ENCODE assay signal across 13 cellular contexts in genomic region chr18:8424917-8425725, GRCh38.
DNase-seq lines count a peak whose midpoint lies in the region; ATAC-seq and TF ChIP-seq lines count a peak whose summit lies in the region.
"Had no signal": no experiment of that assay in that cellular context is flagged by ENCODE, and none has a peak within 500 bp of the region (broad histone marks: within the 10 kb centered on the region; RNA-seq: fewer than 3 reads in every experiment).

No MANE protein-coding gene starts in this region.

- no peaks in the 10 kb centered on the region for H3K36me3 Mint-ChIP-seq in activated CD4-positive, alpha-beta T cell treated with anti-CD3 and anti-CD28 coated beads, Interleukin-2, amount 10 ng/mL, durations not matched to agents 7 days and 5 days (ENCODE audit: low read depth)
- no peaks in the 10 kb centered on the region for H3K36me3 Mint-ChIP-seq in activated naive CD4-positive, alpha-beta T cell treated with anti-CD3 and anti-CD28 coated beads, Interleukin-2, amount 50 U/mL, for 72 hours
- H3K36me3 Mint-ChIP-seq: stimulated activated naive B cell treated with anti-CD40 and anti-IgM and Interleukin-4, amounts not matched to agents 10 μg/mL and 1 μg/mL and 100 μg/mL, for 72 hours had no signal

- H3K27ac ChIP-seq in A673 (ENCODE audit: low read depth, low read length, poor library complexity, severe bottlenecking) = no peak overlapping the region
- H3K27ac ChIP-seq: gastrocnemius medialis had no signal

- CTCF ChIA-PET in A673 (lab: Charles Lee) = no interaction called here
- CTCF ChIA-PET in activated CD4-positive, alpha-beta T cell treated with anti-CD3 and anti-CD28 coated beads, Interleukin-2, amount 10 ng/mL, durations not matched to agents 7 days and 5 days (lab: Charles Lee) = no interaction called here

- no peaks in the 10 kb centered on the region for H3K27me3 Mint-ChIP-seq in activated CD4-positive, alpha-beta T cell treated with anti-CD3 and anti-CD28 coated beads, Interleukin-2, amount 10 ng/mL, durations not matched to agents 7 days and 5 days
- H3K27me3 Mint-ChIP-seq: stimulated activated naive B cell treated with anti-CD40 and anti-IgM and Interleukin-4, amounts not matched to agents 10 μg/mL and 1 μg/mL and 100 μg/mL, for 72 hours had no signal

- TF ChIP-seq CTCF in A673 (conservative IDR thresholded peaks at IDR 0.05; ENCODE audit: low read depth, low read length) = no peak
- TF ChIP-seq CTCF in fibroblast of villous mesenchyme (IDR thresholded peaks at IDR 0.05; ENCODE audit: insufficient read depth, low read depth, low read length) = no peak
- TF ChIP-seq CTCF in mucosa of descending colon (IDR thresholded peaks at IDR 0.05) = no peak

- DNase-seq in A673 (ENCODE audit: low spot score) (peak; percentile 31), HK-2 (ENCODE audit: unreplicated experiment) (peak; percentile 77), SW480 (ENCODE audit: low spot score) (peak; percentile 82), fibroblast of villous mesenchyme (ENCODE audit: low read depth) (peak; percentile 34), hippocampal formation (lab: John Stamatoyannopoulos, UW) (no peak), mucosa of descending colon (no peak)
- no peak for DNase-seq in activated CD4-positive, alpha-beta T cell treated with anti-CD3 and anti-CD28 coated beads, Interleukin-2, amount 10 ng/mL, durations not matched to agents 7 days and 5 days
- DNase-seq in activated naive CD4-positive, alpha-beta T cell treated with anti-CD3 and anti-CD28 coated beads, Interleukin-2, amount 50 U/mL, for 72 hours (ENCODE audit: low spot score in 2 of 2) = no peak
- DNase-seq: activated CD4-positive, alpha-beta T cell treated with anti-CD3 and anti-CD28 coated beads, Interleukin-2, amount 50 U/mL, for 48 hours; amygdala; gastrocnemius medialis; NCI-H1092 treated with DMSO at 0.1 percent for 48 hours; stimulated activated naive B cell treated with anti-CD40 and anti-IgM and Interleukin-4, amounts not matched to agents 10 μg/mL and 1 μg/mL and 100 μg/mL, for 72 hours had no signal

- no peak overlapping the region for H3K4me3 Mint-ChIP-seq in activated CD4-positive, alpha-beta T cell treated with anti-CD3 and anti-CD28 coated beads, Interleukin-2, amount 10 ng/mL, durations not matched to agents 7 days and 5 days
- H3K4me3 Mint-ChIP-seq: stimulated activated naive B cell treated with anti-CD40 and anti-IgM and Interleukin-4, amounts not matched to agents 10 μg/mL and 1 μg/mL and 100 μg/mL, for 72 hours had no signal

- H3K4me3 ChIP-seq in A673 (ENCODE audit: low read depth, low read length, poor library complexity, severe bottlenecking) (no peak overlapping the region), fibroblast of villous mesenchyme (ENCODE audit: low read depth, low read length) (no peak overlapping the region), mucosa of descending colon (no peak overlapping the region)
- H3K4me3 ChIP-seq: gastrocnemius medialis had no signal

- no peaks in the 10 kb centered on the region for H3K9me3 Mint-ChIP-seq in activated CD4-positive, alpha-beta T cell treated with anti-CD3 and anti-CD28 coated beads, Interleukin-2, amount 10 ng/mL, durations not matched to agents 7 days and 5 days
- no peaks in the 10 kb centered on the region for H3K9me3 Mint-ChIP-seq in activated naive CD4-positive, alpha-beta T cell treated with anti-CD3 and anti-CD28 coated beads, Interleukin-2, amount 50 U/mL, for 72 hours

- H3K4me1 ChIP-seq in A673 (ENCODE audit: insufficient read depth, low read length, poor library complexity, severe bottlenecking) = no peaks in the 10 kb centered on the region
- no peaks in the 10 kb centered on the region for H3K4me1 ChIP-seq in mucosa of descending colon (ENCODE audit: low read depth)
- H3K4me1 ChIP-seq: gastrocnemius medialis had no signal

- H3K9me3 ChIP-seq in A673 (ENCODE audit: low read depth, low read length, poor library complexity, severe bottlenecking) (peaks cover 3% of the 10 kb centered on the region), mucosa of descending colon (no peaks in the 10 kb centered on the region)
- H3K9me3 ChIP-seq: gastrocnemius medialis had no signal

- POLR2A ChIA-PET in A673 (lab: Charles Lee; ENCODE audit: low non-redundant PET) = interaction anchor here (0.6 kb wide), 1 partner anchor 269 kb away, joined by 3 read pairs; no protein-coding TSS in a partner anchor
- POLR2A ChIA-PET in activated CD4-positive, alpha-beta T cell treated with anti-CD3 and anti-CD28 coated beads, Interleukin-2, amount 10 ng/mL, durations not matched to agents 7 days and 5 days (lab: Charles Lee) = no interaction called here

- BruUV-seq in A673 (replicated peaks; lab: Mats Ljungman, UMichigan) = no TSS peak

- no peak overlapping the region for H3K27ac Mint-ChIP-seq in activated CD4-positive, alpha-beta T cell treated with anti-CD3 and anti-CD28 coated beads, Interleukin-2, amount 10 ng/mL, durations not matched to agents 7 days and 5 days
- H3K27ac Mint-ChIP-seq in activated naive CD4-positive, alpha-beta T cell treated with anti-CD3 and anti-CD28 coated beads, Interleukin-2, amount 50 U/mL, for 72 hours = no peak overlapping the region
- H3K27ac Mint-ChIP-seq: stimulated activated naive B cell treated with anti-CD40 and anti-IgM and Interleukin-4, amounts not matched to agents 10 μg/mL and 1 μg/mL and 100 μg/mL, for 72 hours had no signal

- H3K36me3 ChIP-seq in A673 (ENCODE audit: insufficient read depth, low read length, poor library complexity, severe bottlenecking) (no peaks in the 10 kb centered on the region), mucosa of descending colon (ENCODE audit: low read depth) (no peaks in the 10 kb centered on the region)
- H3K36me3 ChIP-seq: gastrocnemius medialis had no signal

- ATAC-seq in activated naive CD4-positive, alpha-beta T cell treated with anti-CD3 and anti-CD28 coated beads, Interleukin-2, amount 50 U/mL, for 72 hours = no peak
- ATAC-seq in mucosa of descending colon = no peak
- ATAC-seq: gastrocnemius medialis; stimulated activated naive B cell treated with anti-CD40 and anti-IgM and Interleukin-4, amounts not matched to agents 10 μg/mL and 1 μg/mL and 100 μg/mL, for 72 hours had no signal

- no peaks in the 10 kb centered on the region for H3K27me3 ChIP-seq in A673 (replicated peaks; ENCODE audit: insufficient read depth, low read depth, low read length, poor library complexity)
- H3K27me3 ChIP-seq: gastrocnemius medialis had no signal

- no peaks in the 10 kb centered on the region for H3K4me1 Mint-ChIP-seq in activated CD4-positive, alpha-beta T cell treated with anti-CD3 and anti-CD28 coated beads, Interleukin-2, amount 10 ng/mL, durations not matched to agents 7 days and 5 days
- H3K4me1 Mint-ChIP-seq: stimulated activated naive B cell treated with anti-CD40 and anti-IgM and Interleukin-4, amounts not matched to agents 10 μg/mL and 1 μg/mL and 100 μg/mL, for 72 hours had no signal

- intact Hi-C loops in A673 (cut with micrococcal nuclease; ENCODE audit: unreplicated experiment) = loop anchor here (10.0 kb wide), 1 partner anchor 50 kb away; no protein-coding TSS in a partner anchor
- intact Hi-C loops in mucosa of descending colon (cut with DNase I, micrococcal nuclease) = no loop called here

Comparison
In these comparisons a context has a peak if more than half of its experiments do, and no peak if none do; other contexts are left out.
1. DNase-seq: peak in A673 (single experiment), HK-2 (single experiment), SW480 (single experiment) and fibroblast of villous mesenchyme (single experiment); none in hippocampal formation (0 of 2), activated CD4-positive, alpha-beta T cell treated with anti-CD3 and anti-CD28 coated beads, Interleukin-2, amount 10 ng/mL, durations not matched to agents 7 days and 5 days (single experiment), activated naive CD4-positive, alpha-beta T cell treated with anti-CD3 and anti-CD28 coated beads, Interleukin-2, amount 50 U/mL, for 72 hours (0 of 2) and mucosa of descending colon (0 of 3).